ENCODE assay signal across 6 cellular contexts in genomic region chr6:41073968-41074691, GRCh38. TPM values are rescaled to one million over a fixed set of nuclear protein-coding genes. Genes with fewer than 3 reads are reported as not detected.
DNase-seq lines count a peak whose midpoint lies in the region; ATAC-seq and TF ChIP-seq lines count a peak whose summit lies in the region.

No MANE protein-coding gene starts in this region.

- H3K9me3 Mint-ChIP-seq in glutamatergic neuron (ENCODE audit: unreplicated experiment) (peaks cover 13% of the 10 kb centered on the region), type B pancreatic cell (no peaks in the 10 kb centered on the region)

- H3K4me3 Mint-ChIP-seq in glutamatergic neuron (ENCODE audit: unreplicated experiment), result peak overlapping the region; percentile 97
- H3K4me3 Mint-ChIP-seq in type B pancreatic cell, result peak overlapping the region; percentile 91

- peak overlapping the region; percentile 99 for H3K4me3 ChIP-seq in GM12865 (ENCODE audit: low read depth, low read length)

- H3K27me3 Mint-ChIP-seq in glutamatergic neuron (ENCODE audit: unreplicated experiment) (peaks cover 11% of the 10 kb centered on the region), type B pancreatic cell (no peaks in the 10 kb centered on the region)

- TF ChIP-seq CTCF in GM12865 (IDR thresholded peaks at IDR 0.05; ENCODE audit: insufficient read depth, low read depth, low read length, missing control alignments) (no peak), glutamatergic neuron (IDR thresholded peaks at IDR 0.05; ENCODE audit: partially characterized antibody, unreplicated experiment) (no peak), type B pancreatic cell (conservative IDR thresholded peaks at IDR 0.05) (no peak)

- H3K36me3 Mint-ChIP-seq in glutamatergic neuron (ENCODE audit: unreplicated experiment), result peaks cover 4% of the 10 kb centered on the region
- H3K36me3 Mint-ChIP-seq in type B pancreatic cell, result peaks cover 7% of the 10 kb centered on the region

- DNase-seq in GM12865 (ENCODE audit: low read depth) (peak; percentile 38), RPMI7951 (ENCODE audit: low read depth) (peak; percentile 32), glutamatergic neuron (no peak), type B pancreatic cell (ENCODE audit: extremely low spot score, unreplicated experiment) (no peak)
- DNase-seq in activated effector memory CD4-positive, alpha-beta T cell treated with anti-CD3 and anti-CD28 coated beads, Interleukin-2, amount 50 U/mL, for 16 hours, result no peak

- peak overlapping the region; percentile 96 for H3K27ac Mint-ChIP-seq in glutamatergic neuron (ENCODE audit: unreplicated experiment)
- H3K27ac Mint-ChIP-seq in type B pancreatic cell, result peak overlapping the region; percentile 98

- H3K4me1 Mint-ChIP-seq in glutamatergic neuron (ENCODE audit: low read depth, unreplicated experiment), result peaks cover 36% of the 10 kb centered on the region
- peaks cover 19% of the 10 kb centered on the region for H3K4me1 Mint-ChIP-seq in type B pancreatic cell (ENCODE audit: unreplicated experiment)

- ATAC-seq in activated CD4-positive, CD25-positive, alpha-beta regulatory T cell treated with anti-CD3 and anti-CD28 coated beads, Interleukin-2, amount 50 U/mL, for 24 hours, result no peak

RNA-seq across cellular contexts. Expression of gene NFYA, which starts 1.4 kb away (rescaled TPM):
- 7.8 and 8.9 TPM in 2 replicates for total RNA-seq in RPMI7951 (2014; rRNA removed; shearing (Covaris generic))
- total RNA-seq in glutamatergic neuron (ENCODE audit: unreplicated experiment), result 47.8 TPM
- 31.4 and 40.4 TPM in 2 replicates for total RNA-seq in type B pancreatic cell (ENCODE audit: low replicate concordance)

RNA-seq across cellular contexts. Expression of gene OARD1, which starts 2.0 kb away (rescaled TPM):
- total RNA-seq in RPMI7951 (2014; rRNA removed; shearing (Covaris generic)), result 26.1 and 28.0 TPM in 2 replicates
- 24.4 TPM for total RNA-seq in glutamatergic neuron (ENCODE audit: unreplicated experiment)
- total RNA-seq in type B pancreatic cell (ENCODE audit: low replicate concordance), result 30.7 and 33.7 TPM in 2 replicates

RNA-seq across cellular contexts. Expression of gene APOBEC2, which starts 21.1 kb away (rescaled TPM):
- total RNA-seq in RPMI7951 (2014; rRNA removed; shearing (Covaris generic)), result not detected in 2 replicates
- total RNA-seq in glutamatergic neuron (ENCODE audit: unreplicated experiment) (0.61 TPM), type B pancreatic cell (ENCODE audit: low replicate concordance) (0.64 and 1.5 TPM in 2 replicates)

RNA-seq across cellular contexts. Expression of gene TSPO2, which starts 31.9 kb away (rescaled TPM):
- total RNA-seq in RPMI7951 (2014; rRNA removed; shearing (Covaris generic)), result not detected in 2 replicates
- total RNA-seq in glutamatergic neuron (ENCODE audit: unreplicated experiment) (not detected), type B pancreatic cell (ENCODE audit: low replicate concordance) (not detected in 2 replicates)

RNA-seq across cellular contexts. Expression of gene UNC5CL, which starts 35.1 kb away (rescaled TPM):
- total RNA-seq in RPMI7951 (2014; rRNA removed; shearing (Covaris generic)), result 0.10 and 0.12 TPM in 2 replicates
- total RNA-seq in glutamatergic neuron (ENCODE audit: unreplicated experiment) (1.0 TPM), type B pancreatic cell (ENCODE audit: low replicate concordance) (3.1 and 5.1 TPM in 2 replicates)

Comparison
In these comparisons a context has a peak if more than half of its experiments do, and no peak if none do; other contexts are left out.
1. DNase-seq: peak in GM12865 (single experiment) and RPMI7951 (single experiment); none in glutamatergic neuron (single experiment), type B pancreatic cell (single experiment) and activated effector memory CD4-positive, alpha-beta T cell treated with anti-CD3 and anti-CD28 coated beads, Interleukin-2, amount 50 U/mL, for 16 hours (single experiment).